In the genomic region with DNA sequence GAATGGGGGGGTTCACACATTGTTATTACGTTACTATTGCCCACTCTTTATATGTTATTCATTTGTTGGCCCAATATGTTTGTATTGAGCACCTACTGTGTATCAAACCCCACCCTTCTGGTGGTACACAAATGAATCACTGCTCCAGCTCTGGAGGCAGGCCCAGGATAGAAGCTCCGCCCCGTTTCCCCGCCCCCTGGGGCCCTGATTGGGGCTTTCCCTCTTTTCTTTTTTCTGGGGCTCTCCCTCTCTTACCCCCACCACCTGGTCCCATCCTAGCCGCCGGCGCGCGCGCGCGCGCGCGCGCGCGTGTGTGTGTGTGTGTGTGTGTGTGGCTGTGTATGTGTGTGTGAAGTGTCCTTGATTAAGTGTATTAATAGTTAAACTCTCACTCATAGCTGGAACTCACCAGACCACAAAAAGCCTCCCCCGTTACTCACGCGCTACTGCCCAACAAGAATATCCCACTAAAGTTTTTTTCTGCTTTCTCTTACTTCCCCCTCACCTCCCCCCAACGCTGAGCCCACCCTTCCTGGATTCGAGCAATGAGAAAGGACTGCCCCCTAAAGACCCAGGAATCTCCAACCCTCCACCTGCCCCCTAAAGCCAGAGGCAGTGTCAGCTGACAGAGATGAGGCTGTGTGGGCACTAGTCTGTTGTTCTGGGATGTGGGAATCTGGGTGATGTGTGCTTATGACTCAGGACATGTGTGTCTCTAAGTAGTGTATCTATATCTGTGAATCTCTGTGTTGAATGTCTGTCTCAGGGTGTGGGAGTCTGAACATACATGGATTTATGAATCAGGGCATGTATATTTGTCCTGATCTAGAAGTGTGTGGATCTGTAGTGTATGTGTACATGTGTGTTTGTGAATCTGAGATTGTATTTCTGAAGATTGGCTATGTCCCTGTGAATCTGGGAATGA, we compare ENCODE assay signal across 1 cellular context.
TF ChIP-seq lines count a peak whose summit lies in the region.

No MANE protein-coding gene starts in this region.

TF ChIP-seq in GM23338, 12 proteins besides CTCF, POLR2A, EP300 and RAD21 (continued from another document):
- TF ChIP-seq, protein P1, sequence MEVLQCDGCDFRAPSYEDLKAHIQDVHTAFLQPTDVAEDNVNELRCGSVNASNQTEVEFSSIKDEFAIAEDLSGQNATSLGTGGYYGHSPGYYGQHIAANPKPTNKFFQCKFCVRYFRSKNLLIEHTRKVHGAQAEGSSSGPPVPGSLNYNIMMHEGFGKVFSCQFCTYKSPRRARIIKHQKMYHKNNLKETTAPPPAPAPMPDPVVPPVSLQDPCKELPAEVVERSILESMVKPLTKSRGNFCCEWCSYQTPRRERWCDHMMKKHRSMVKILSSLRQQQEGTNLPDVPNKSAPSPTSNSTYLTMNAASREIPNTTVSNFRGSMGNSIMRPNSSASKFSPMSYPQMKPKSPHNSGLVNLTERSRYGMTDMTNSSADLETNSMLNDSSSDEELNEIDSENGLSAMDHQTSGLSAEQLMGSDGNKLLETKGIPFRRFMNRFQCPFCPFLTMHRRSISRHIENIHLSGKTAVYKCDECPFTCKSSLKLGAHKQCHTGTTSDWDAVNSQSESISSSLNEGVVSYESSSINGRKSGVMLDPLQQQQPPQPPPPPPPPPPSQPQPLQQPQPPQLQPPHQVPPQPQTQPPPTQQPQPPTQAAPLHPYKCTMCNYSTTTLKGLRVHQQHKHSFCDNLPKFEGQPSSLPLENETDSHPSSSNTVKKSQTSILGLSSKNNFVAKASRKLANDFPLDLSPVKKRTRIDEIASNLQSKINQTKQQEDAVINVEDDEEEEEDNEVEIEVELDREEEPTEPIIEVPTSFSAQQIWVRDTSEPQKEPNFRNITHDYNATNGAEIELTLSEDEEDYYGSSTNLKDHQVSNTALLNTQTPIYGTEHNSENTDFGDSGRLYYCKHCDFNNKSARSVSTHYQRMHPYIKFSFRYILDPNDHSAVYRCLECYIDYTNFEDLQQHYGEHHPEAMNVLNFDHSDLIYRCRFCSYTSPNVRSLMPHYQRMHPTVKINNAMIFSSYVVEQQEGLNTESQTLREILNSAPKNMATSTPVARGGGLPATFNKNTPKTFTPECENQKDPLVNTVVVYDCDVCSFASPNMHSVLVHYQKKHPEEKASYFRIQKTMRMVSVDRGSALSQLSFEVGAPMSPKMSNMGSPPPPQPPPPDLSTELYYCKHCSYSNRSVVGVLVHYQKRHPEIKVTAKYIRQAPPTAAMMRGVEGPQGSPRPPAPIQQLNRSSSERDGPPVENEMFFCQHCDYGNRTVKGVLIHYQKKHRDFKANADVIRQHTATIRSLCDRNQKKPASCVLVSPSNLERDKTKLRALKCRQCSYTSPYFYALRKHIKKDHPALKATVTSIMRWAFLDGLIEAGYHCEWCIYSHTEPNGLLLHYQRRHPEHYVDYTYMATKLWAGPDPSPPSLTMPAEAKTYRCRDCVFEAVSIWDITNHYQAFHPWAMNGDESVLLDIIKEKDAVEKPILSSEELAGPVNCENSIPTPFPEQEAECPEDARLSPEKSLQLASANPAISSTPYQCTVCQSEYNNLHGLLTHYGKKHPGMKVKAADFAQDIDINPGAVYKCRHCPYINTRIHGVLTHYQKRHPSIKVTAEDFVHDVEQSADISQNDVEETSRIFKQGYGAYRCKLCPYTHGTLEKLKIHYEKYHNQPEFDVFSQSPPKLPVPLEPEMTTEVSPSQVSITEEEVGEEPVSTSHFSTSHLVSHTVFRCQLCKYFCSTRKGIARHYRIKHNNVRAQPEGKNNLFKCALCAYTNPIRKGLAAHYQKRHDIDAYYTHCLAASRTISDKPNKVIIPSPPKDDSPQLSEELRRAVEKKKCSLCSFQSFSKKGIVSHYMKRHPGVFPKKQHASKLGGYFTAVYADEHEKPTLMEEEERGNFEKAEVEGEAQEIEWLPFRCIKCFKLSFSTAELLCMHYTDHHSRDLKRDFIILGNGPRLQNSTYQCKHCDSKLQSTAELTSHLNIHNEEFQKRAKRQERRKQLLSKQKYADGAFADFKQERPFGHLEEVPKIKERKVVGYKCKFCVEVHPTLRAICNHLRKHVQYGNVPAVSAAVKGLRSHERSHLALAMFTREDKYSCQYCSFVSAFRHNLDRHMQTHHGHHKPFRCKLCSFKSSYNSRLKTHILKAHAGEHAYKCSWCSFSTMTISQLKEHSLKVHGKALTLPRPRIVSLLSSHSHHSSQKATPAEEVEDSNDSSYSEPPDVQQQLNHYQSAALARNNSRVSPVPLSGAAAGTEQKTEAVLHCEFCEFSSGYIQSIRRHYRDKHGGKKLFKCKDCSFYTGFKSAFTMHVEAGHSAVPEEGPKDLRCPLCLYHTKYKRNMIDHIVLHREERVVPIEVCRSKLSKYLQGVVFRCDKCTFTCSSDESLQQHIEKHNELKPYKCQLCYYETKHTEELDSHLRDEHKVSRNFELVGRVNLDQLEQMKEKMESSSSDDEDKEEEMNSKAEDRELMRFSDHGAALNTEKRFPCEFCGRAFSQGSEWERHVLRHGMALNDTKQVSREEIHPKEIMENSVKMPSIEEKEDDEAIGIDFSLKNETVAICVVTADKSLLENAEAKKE (CRISPR knock-in tag; IDR thresholded peaks at IDR 0.05), result no peak
TF ChIP-seq in GM23338: peak in this region for 0.
